Comparison of ENCODE assay signal across 13 cellular contexts in the genomic region with DNA sequence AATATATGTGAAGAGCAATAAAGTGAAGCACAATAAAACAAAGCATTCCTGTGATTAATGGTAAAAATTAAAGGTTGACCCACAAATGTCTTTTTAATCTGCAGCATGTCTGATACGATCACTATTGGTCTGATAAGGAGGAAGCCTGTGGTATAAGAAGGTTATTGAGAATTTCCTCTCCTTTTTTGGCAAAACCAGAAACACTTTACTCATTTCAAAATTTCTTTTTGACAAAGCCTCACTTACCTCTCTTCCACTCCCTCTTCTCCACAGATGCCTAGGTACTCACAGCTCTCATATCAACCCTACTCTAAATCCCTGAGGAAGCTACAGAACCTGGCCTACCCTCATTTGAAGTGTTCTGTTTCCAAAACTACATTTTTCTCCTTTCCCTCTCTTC. TPM values are rescaled to one million over a fixed set of nuclear protein-coding genes. Genes with fewer than 3 reads are reported as not detected.
DNase-seq lines count a peak whose midpoint lies in the region; ATAC-seq lines count a peak whose summit lies in the region.
"Had no signal": no experiment of that assay in that cellular context is flagged by ENCODE, and none has a peak within 500 bp of the region (broad histone marks: within the 10 kb centered on the region; RNA-seq: fewer than 3 reads in every experiment).

No MANE protein-coding gene starts in this region.

- H3K27ac Mint-ChIP-seq in activated T-helper 17 cell treated with anti-CD3 and anti-CD28 coated beads, Interleukin-2, amount 50 U/mL, for 72 hours = peak overlapping the region; percentile 80

- peak overlapping the region; percentile 53 for H3K4me3 Mint-ChIP-seq in activated T-cell treated with anti-CD3 and anti-CD28 coated beads, Interleukin-2, amount 50 U/mL, for 4 hours
- H3K4me3 Mint-ChIP-seq in activated T-helper 17 cell treated with anti-CD3 and anti-CD28 coated beads, Interleukin-2, amount 50 U/mL, for 72 hours = peak overlapping the region; percentile 65

- no peak for DNase-seq in activated T-cell treated with anti-CD3 and anti-CD28 coated beads, Interleukin-2, amount 50 U/mL, for 4 hours
- DNase-seq in activated T-cell treated with anti-CD3 and anti-CD28 coated beads for 4 hours = no peak
- no peak for DNase-seq in stimulated activated naive CD8-positive, alpha-beta T cell treated with anti-CD3 and anti-CD28 coated beads, Interleukin-15, Interleukin-2, amounts not matched to agents 100 U/mL and 50 U/mL, for 24 hours
- DNase-seq in H7 = no peak
- DNase-seq: amygdala, NCI-H1417, NCI-H526, ovary, uterus had no signal

- H3K9me3 Mint-ChIP-seq in activated T-cell treated with anti-CD3 and anti-CD28 coated beads, Interleukin-2, amount 50 U/mL, for 4 hours = peaks cover 18% of the 10 kb centered on the region
- peaks cover 3% of the 10 kb centered on the region for H3K9me3 Mint-ChIP-seq in activated T-helper 17 cell treated with anti-CD3 and anti-CD28 coated beads, Interleukin-2, amount 50 U/mL, for 72 hours

- no peaks in the 10 kb centered on the region for H3K27me3 Mint-ChIP-seq in activated T-cell treated with anti-CD3 and anti-CD28 coated beads, Interleukin-2, amount 50 U/mL, for 4 hours (ENCODE audit: low read depth)
- H3K27me3 Mint-ChIP-seq in activated T-helper 17 cell treated with anti-CD3 and anti-CD28 coated beads, Interleukin-2, amount 50 U/mL, for 72 hours = no peaks in the 10 kb centered on the region

- peak; percentile 54 to 60 for ATAC-seq in activated T-cell treated with anti-CD3 and anti-CD28 coated beads, Interleukin-2, amount 50 U/mL, for 4 hours
- ATAC-seq in HG02885 (IDR thresholded peaks at IDR 0.05; ENCODE audit: poor library complexity, unreplicated experiment) = peak; percentile 68
- peak; percentile 65 for ATAC-seq in activated T-helper 17 cell treated with anti-CD3 and anti-CD28 coated beads, Interleukin-2, amount 50 U/mL, for 72 hours (replicated peaks)
- ATAC-seq in stimulated activated naive CD8-positive, alpha-beta T cell treated with anti-CD3 and anti-CD28 coated beads, Interleukin-15, Interleukin-2, amounts not matched to agents 100 U/mL and 50 U/mL, for 24 hours = peak; percentile 80
- ATAC-seq in GM19023 (IDR thresholded peaks at IDR 0.05; ENCODE audit: unreplicated experiment) = no peak
- ATAC-seq in GM19324 (IDR thresholded peaks at IDR 0.05; ENCODE audit: low FRiP score, unreplicated experiment) = no peak

- H3K36me3 Mint-ChIP-seq in activated T-cell treated with anti-CD3 and anti-CD28 coated beads, Interleukin-2, amount 50 U/mL, for 4 hours (ENCODE audit: insufficient read depth) = peaks cover 6% of the 10 kb centered on the region
- peaks cover 8% of the 10 kb centered on the region for H3K36me3 Mint-ChIP-seq in activated T-helper 17 cell treated with anti-CD3 and anti-CD28 coated beads, Interleukin-2, amount 50 U/mL, for 72 hours (ENCODE audit: low read depth)

- no peaks in the 10 kb centered on the region for H3K27me3 ChIP-seq in H7 (ENCODE audit: control insufficient read depth, insufficient read depth, low read length)
- H3K27me3 ChIP-seq: ovary, uterus had no signal

- H3K4me3 ChIP-seq in H7 (ENCODE audit: insufficient read depth, low read depth, low read length) = no peak overlapping the region
- H3K4me3 ChIP-seq: ovary, uterus had no signal

- H3K36me3 ChIP-seq in H7 (replicated peaks; ENCODE audit: control insufficient read depth, insufficient read depth, low read length) = no peaks in the 10 kb centered on the region
- H3K36me3 ChIP-seq: ovary, uterus had no signal

- peaks cover 57% of the 10 kb centered on the region for H3K4me1 Mint-ChIP-seq in activated T-cell treated with anti-CD3 and anti-CD28 coated beads, Interleukin-2, amount 50 U/mL, for 4 hours (ENCODE audit: low read depth)
- peaks cover 47% of the 10 kb centered on the region for H3K4me1 Mint-ChIP-seq in activated T-helper 17 cell treated with anti-CD3 and anti-CD28 coated beads, Interleukin-2, amount 50 U/mL, for 72 hours

RNA-seq across cellular contexts. Expression of gene TSPAN5, which starts 56.1 kb away (rescaled TPM):
- 10 to 100 TPM; 22.8 to 26.8 (median 23.8) TPM for total RNA-seq in activated T-cell treated with anti-CD3 and anti-CD28 coated beads, Interleukin-2, amount 50 U/mL, for 4 hours
- total RNA-seq in activated T-helper 17 cell treated with anti-CD3 and anti-CD28 coated beads, Interleukin-2, amount 50 U/mL, for 72 hours = 10 to 100 TPM; 17.8 to 19.0 TPM
- 4.3 and 6.6 TPM in 2 replicates for total RNA-seq in H7 (2014; rRNA removed; shearing (Covaris generic))

Comparison
In these comparisons a context has a peak if more than half of its experiments do, and no peak if none do; other contexts are left out.
1. ATAC-seq: peak in activated T-cell treated with anti-CD3 and anti-CD28 coated beads, Interleukin-2, amount 50 U/mL, for 4 hours (2 of 2), HG02885 (single experiment), activated T-helper 17 cell treated with anti-CD3 and anti-CD28 coated beads, Interleukin-2, amount 50 U/mL, for 72 hours (single experiment) and stimulated activated naive CD8-positive, alpha-beta T cell treated with anti-CD3 and anti-CD28 coated beads, Interleukin-15, Interleukin-2, amounts not matched to agents 100 U/mL and 50 U/mL, for 24 hours (single experiment); none in GM19023 (single experiment) and GM19324 (single experiment).